ENCODE assay signal across 5 cellular contexts in the genomic region with DNA sequence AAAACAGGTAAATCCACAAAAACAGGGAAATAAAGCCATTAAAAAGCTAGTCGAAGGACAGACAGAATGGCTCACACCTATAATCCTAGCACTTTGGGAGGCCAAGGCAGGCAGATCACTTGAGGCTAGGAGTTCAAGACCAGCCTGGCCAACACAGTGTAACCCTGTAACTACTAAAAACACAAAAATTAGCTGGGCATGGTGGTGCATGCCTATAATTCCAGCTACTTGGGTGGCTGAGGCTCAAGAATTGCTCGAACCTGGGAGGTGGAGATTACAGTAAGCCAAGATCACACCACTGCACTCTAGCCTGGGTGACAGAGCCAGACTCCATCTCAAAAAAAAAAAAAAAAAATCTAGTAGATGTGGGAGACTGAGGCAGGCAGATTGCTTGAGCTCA. TPM values are rescaled to one million over a fixed set of nuclear protein-coding genes. Genes with fewer than 3 reads are reported as not detected.
A peak's percentile ranks its signal among the peaks of the same experiment; 100 is the strongest.
DNase-seq lines count a peak whose midpoint lies in the region; TF ChIP-seq lines count a peak whose summit lies in the region.
"Not testable (repeated sequence)": the region's sequence is repeated elsewhere in the genome, so short reads cannot be mapped to it uniquely, and the experiment has no call there.

No MANE protein-coding gene starts in this region.

- peaks cover 24% of the 10 kb centered on the region for H3K79me1 ChIP-seq in trophoblast cell (ENCODE audit: low read length)

- WGBS in trophoblast cell (ENCODE audit: extremely low coverage, insufficient coverage, insufficient read length) = no CpG with 5 or more reads among the region's 2 CpGs

- not testable (repeated sequence) for H3K27ac ChIP-seq in HEK293 (ENCODE audit: extremely low read depth, low read depth, low read length); trophoblast cell (ENCODE audit: low read depth, low read length)
- peak overlapping the region; percentile 73 for H3K27ac ChIP-seq in SJSA1

- H3K18ac ChIP-seq in trophoblast cell (ENCODE audit: low read length) = not testable (repeated sequence)

- CTCF ChIA-PET in HEK293 (lab: Yijun Ruan, JAX) = interaction anchor here (0.7 to 9.2 kb wide), 9 partner anchors 9 to 518 kb away, joined by 3 to 173 read pairs (median 4); a partner anchor contains a TSS

- not testable (repeated sequence) for H3K23ac ChIP-seq in trophoblast cell (ENCODE audit: low read length)

- peaks cover 11% of the 10 kb centered on the region for H3K36me3 Mint-ChIP-seq in mesothelial cell of epicardium

- not testable (repeated sequence) for H3K27me3 Mint-ChIP-seq in mesothelial cell of epicardium (ENCODE audit: low read depth)

- H4K8ac ChIP-seq in trophoblast cell (ENCODE audit: low read depth, low read length) = not testable (repeated sequence)

- H3K79me2 ChIP-seq in trophoblast cell (ENCODE audit: control insufficient read depth, insufficient read depth, low read length, poor library complexity) = not testable (repeated sequence)

- H3K4me1 ChIP-seq in HEK293 (ENCODE audit: control insufficient read depth, insufficient read depth, low read length) = not testable (repeated sequence)
- peaks cover 46% of the 10 kb centered on the region for H3K4me1 ChIP-seq in SJSA1 (replicated peaks)
- H3K4me1 ChIP-seq in trophoblast cell (ENCODE audit: control insufficient read depth in 1 of 2, insufficient read depth in 2 of 2, low read length in 2 of 2) = peaks cover 13 to 17% of the 10 kb centered on the region in 2 experiments

- DNase-seq in SJSA1 (ENCODE audit: low read depth in 1 of 2, low spot score in 2 of 2) (peak in 1 of 2 experiments; percentile 53), trophoblast cell (peak; percentile 23 to 62)
- peak; percentile 8 for DNase-seq in activated effector memory CD4-positive, alpha-beta T cell treated with anti-CD3 and anti-CD28 coated beads, Interleukin-2, amount 50 U/mL, for 16 hours
- DNase-seq in mesothelial cell of epicardium (ENCODE audit: low spot score in 2 of 2, unreplicated experiment in 2 of 2) = not testable (repeated sequence)

- not testable (repeated sequence) for H3K9me3 Mint-ChIP-seq in mesothelial cell of epicardium

- H2BK120ac ChIP-seq in trophoblast cell (ENCODE audit: insufficient read depth, low read length, poor library complexity) = peak overlapping the region; percentile 78

- H3K4me2 ChIP-seq in trophoblast cell (ENCODE audit: low read length) = not testable (repeated sequence)

- H3K4me1 Mint-ChIP-seq in mesothelial cell of epicardium = peaks cover 41% of the 10 kb centered on the region

- not testable (repeated sequence) for H3K4me3 ChIP-seq in HEK293 (ENCODE audit: low read depth, low read length); SJSA1; trophoblast cell (ENCODE audit: low read depth, low read length)

- H4K12ac ChIP-seq in trophoblast cell (ENCODE audit: low read depth, low read length) = not testable (repeated sequence)

- not testable (repeated sequence) for H3K4me3 Mint-ChIP-seq in mesothelial cell of epicardium

- H3K9me3 ChIP-seq in HEK293 (ENCODE audit: control insufficient read depth, insufficient read depth, low read depth, low read length); SJSA1 (replicated peaks); trophoblast cell (ENCODE audit: insufficient read depth, low read depth, low read length): not testable (repeated sequence)

- peak overlapping the region; percentile 6 for H2BK5ac ChIP-seq in trophoblast cell (ENCODE audit: low read depth, low read length, poor library complexity)

- not testable (repeated sequence) for H3K14ac ChIP-seq in trophoblast cell (ENCODE audit: low read length)

- H2AFZ ChIP-seq in trophoblast cell (ENCODE audit: insufficient read depth, low read length, poor library complexity) = not testable (repeated sequence)

- not testable (repeated sequence) for H2AK5ac ChIP-seq in trophoblast cell (ENCODE audit: low read length)

- H3K36me3 ChIP-seq in HEK293 (ENCODE audit: control insufficient read depth in 2 of 2, insufficient read depth in 1 of 2, low read length in 2 of 2) = peaks cover 52 to 58% of the 10 kb centered on the region in 2 experiments
- peaks cover 46% of the 10 kb centered on the region for H3K36me3 ChIP-seq in SJSA1
- peaks cover 6 to 12% of the 10 kb centered on the region in 2 experiments for H3K36me3 ChIP-seq in trophoblast cell (ENCODE audit: control insufficient read depth in 1 of 2, insufficient read depth in 2 of 2, low read length in 2 of 2)

- H3K27me3 ChIP-seq in SJSA1 (replicated peaks); trophoblast cell (ENCODE audit: insufficient read depth, low read length): not testable (repeated sequence)

- not testable (repeated sequence) for TF ChIP-seq CTCF in HEK293 (tag by site-specific recombination; IDR thresholded peaks at IDR 0.05); mesothelial cell of epicardium (IDR thresholded peaks at IDR 0.05; ENCODE audit: unreplicated experiment)

- H3K9ac ChIP-seq in trophoblast cell (ENCODE audit: low read length) = not testable (repeated sequence)

- H2BK12ac ChIP-seq in trophoblast cell (ENCODE audit: low read length) = peak overlapping the region; percentile 72

- peak overlapping the region; percentile 71 for H3K27ac Mint-ChIP-seq in mesothelial cell of epicardium

- H3K4ac ChIP-seq in trophoblast cell (ENCODE audit: low read depth, low read length) = not testable (repeated sequence)

- H4K91ac ChIP-seq in trophoblast cell (ENCODE audit: low read depth, low read length) = peak overlapping the region; percentile 57

- POLR2A ChIA-PET in HEK293 (lab: Yijun Ruan, JAX) = interaction anchor here (0.5 to 0.7 kb wide), 4 partner anchors 9 to 825 kb away, joined by 3 to 7 read pairs (median 4); no protein-coding TSS in a partner anchor

TF ChIP-seq in HEK293, 187 proteins besides CTCF, POLR2A, EP300 and RAD21:
- TF ChIP-seq ZBTB17 (tag by site-specific recombination; IDR thresholded peaks at IDR 0.05) = 0 out of 2 replicates have a peak, but pooled peaks have one; percentile 2

RNA-seq across cellular contexts. Expression of gene VPS53, which starts 16.5 kb away (rescaled TPM):
- total RNA-seq in SJSA1 (2014; rRNA removed; shearing (Covaris generic)) = 7.0 and 12.9 TPM in 2 replicates
- total RNA-seq in mesothelial cell of epicardium = 73.7 to 79.7 TPM (median 76.2 TPM) in 3 replicates
- 18.8 and 19.3 TPM in 2 replicates for polyA plus RNA-seq in trophoblast cell (2013)

RNA-seq across cellular contexts. Expression of gene TLCD3A, which starts 34.3 kb away (rescaled TPM):
- 10.9 and 11.8 TPM in 2 replicates for total RNA-seq in SJSA1 (2014; rRNA removed; shearing (Covaris generic))
- 25.3 to 28.3 TPM (median 27.7 TPM) in 3 replicates for total RNA-seq in mesothelial cell of epicardium
- polyA plus RNA-seq in trophoblast cell (2013) = 26.9 and 27.7 TPM in 2 replicates

RNA-seq across cellular contexts. Expression of gene GEMIN4, which starts 54.0 kb away (rescaled TPM):
- 2.4 and 8.8 TPM in 2 replicates for total RNA-seq in SJSA1 (2014; rRNA removed; shearing (Covaris generic))
- total RNA-seq in mesothelial cell of epicardium = 28.6 to 35.8 TPM (median 35.4 TPM) in 3 replicates
- 16.2 and 17.2 TPM in 2 replicates for polyA plus RNA-seq in trophoblast cell (2013)
